ENCODE assay signal across 8 cellular contexts in the genomic region with DNA sequence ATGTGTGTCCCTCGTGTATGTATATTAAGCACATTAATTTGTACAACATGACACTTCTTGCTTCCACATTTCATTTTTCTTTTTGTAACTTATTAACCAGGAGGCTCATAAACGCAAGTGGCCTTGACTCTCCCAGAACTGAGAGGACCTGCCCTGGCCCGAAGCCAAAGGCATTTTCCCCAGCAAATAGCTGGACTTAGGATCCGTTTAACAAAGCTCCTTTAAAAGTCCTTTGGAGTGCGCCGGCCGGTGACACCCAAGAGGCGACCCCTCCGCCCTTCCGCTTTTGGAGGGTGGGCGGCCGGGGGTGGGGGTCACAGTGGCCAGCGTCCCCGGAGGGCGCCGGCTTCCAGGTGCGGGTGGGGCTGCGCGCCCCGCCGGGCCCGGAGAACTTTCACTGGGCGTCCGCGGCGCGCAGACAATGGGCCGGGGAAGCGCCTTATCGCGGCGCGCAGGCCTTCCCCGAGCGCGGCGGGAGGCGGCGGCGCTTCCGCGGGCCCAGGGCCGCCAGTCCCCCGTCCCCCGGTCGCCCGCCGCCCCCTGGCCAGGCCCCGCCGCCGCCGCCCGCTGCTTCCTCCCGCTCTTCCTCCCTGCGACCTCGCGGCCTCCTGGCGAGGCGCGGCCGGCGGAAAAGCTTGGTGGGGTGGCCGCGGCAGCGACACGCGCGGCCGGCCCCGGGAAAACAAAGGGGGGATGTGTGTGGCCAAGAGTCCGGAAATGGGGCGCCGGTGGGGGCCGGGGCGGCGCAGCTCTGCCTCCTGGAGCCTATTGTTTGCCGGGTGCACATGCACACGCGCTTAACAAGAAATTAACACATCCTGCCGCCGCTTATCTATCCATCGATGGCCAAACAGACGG.
DNase-seq lines count a peak whose midpoint lies in the region; ATAC-seq, FAIRE-seq and TF ChIP-seq lines count a peak whose summit lies in the region.

No MANE protein-coding gene starts in this region.

- TF ChIP-seq CTCF in fibroblast of lung (conservative IDR thresholded peaks at IDR 0.05 in 1 of 2, IDR thresholded peaks at IDR 0.05 in 1 of 2; ENCODE audit: low read depth in 1 of 2, low read length in 2 of 2) (no peak), D721Med (IDR thresholded peaks at IDR 0.05; ENCODE audit: insufficient read depth, missing control alignments) (no peak), GM13977 (IDR thresholded peaks at IDR 0.05; ENCODE audit: extremely low read depth, insufficient read depth, missing control alignments) (no peak)

- H3K4me2 ChIP-seq in fibroblast of lung (ENCODE audit: extremely low read depth, insufficient read depth, low read length) = no peak overlapping the region

- H3K36me3 ChIP-seq in fibroblast of lung (ENCODE audit: control insufficient read depth, insufficient read depth, low read length) (no peaks in the 10 kb centered on the region), mucosa of rectum (ENCODE audit: control insufficient read depth in 2 of 2, insufficient read depth in 2 of 2, low read length in 2 of 2) (no peaks in the 10 kb centered on the region)

- H3K36me3 Mint-ChIP-seq in stimulated activated naive B cell treated with anti-CD40 and anti-IgM and Interleukin-4, amounts not matched to agents 10 μg/mL and 1 μg/mL and 100 μg/mL, for 72 hours = no peaks in the 10 kb centered on the region
- no peaks in the 10 kb centered on the region for H3K36me3 Mint-ChIP-seq in activated CD4-positive, alpha-beta T cell treated with anti-CD3 and anti-CD28 coated beads for 36 hours (ENCODE audit: low read depth)

- H3K27ac Mint-ChIP-seq in stimulated activated naive B cell treated with anti-CD40 and anti-IgM and Interleukin-4, amounts not matched to agents 10 μg/mL and 1 μg/mL and 100 μg/mL, for 72 hours = no peak overlapping the region
- no peak overlapping the region for H3K27ac Mint-ChIP-seq in activated CD4-positive, alpha-beta T cell treated with anti-CD3 and anti-CD28 coated beads for 36 hours

- no peak overlapping the region for H3K4me3 Mint-ChIP-seq in stimulated activated naive B cell treated with anti-CD40 and anti-IgM and Interleukin-4, amounts not matched to agents 10 μg/mL and 1 μg/mL and 100 μg/mL, for 72 hours
- no peak overlapping the region for H3K4me3 Mint-ChIP-seq in activated CD4-positive, alpha-beta T cell treated with anti-CD3 and anti-CD28 coated beads for 36 hours

- POLR2A ChIA-PET in activated CD4-positive, alpha-beta T cell treated with anti-CD3 and anti-CD28 coated beads for 36 hours (lab: Charles Lee) = interaction anchor here (0.6 kb wide), 1 partner anchor 321 kb away, joined by 5 read pairs; no protein-coding TSS in a partner anchor

- no peaks in the 10 kb centered on the region for H4K20me1 ChIP-seq in fibroblast of lung (ENCODE audit: control insufficient read depth, extremely low read depth, insufficient read depth, low read length)

- peak overlapping the region; percentile 7 for H3K9ac ChIP-seq in fibroblast of lung (ENCODE audit: insufficient read depth, low read length)
- H3K9ac ChIP-seq in mucosa of rectum (ENCODE audit: low read depth in 1 of 2, low read length in 2 of 2) = peak overlapping the region; percentile 8 to 41

- CTCF ChIA-PET in activated CD4-positive, alpha-beta T cell treated with anti-CD3 and anti-CD28 coated beads for 36 hours (lab: Charles Lee) = no interaction called here

- H3K4me3 ChIP-seq in fibroblast of lung (replicated peaks in 1 of 4; ENCODE audit: control extremely low read depth in 1 of 4, insufficient read depth in 1 of 4, low read depth in 3 of 4, low read length in 4 of 4) = peak overlapping the region in 2 of 4 experiments; percentile 20 to 31
- H3K4me3 ChIP-seq in mucosa of rectum (ENCODE audit: low read length in 2 of 2) = peak overlapping the region; percentile 47 to 55

- H3K4me1 ChIP-seq in fibroblast of lung (ENCODE audit: control insufficient read depth, extremely low read depth, insufficient read depth, low read length) (no peaks in the 10 kb centered on the region), mucosa of rectum (ENCODE audit: control insufficient read depth in 2 of 2, insufficient read depth in 2 of 2, low read length in 2 of 2) (peaks cover 12 to 18% of the 10 kb centered on the region in 2 donors)

- H3K9me3 ChIP-seq in fibroblast of lung (ENCODE audit: control insufficient read depth, insufficient read depth, low read depth, low read length) (no peaks in the 10 kb centered on the region), mucosa of rectum (ENCODE audit: control insufficient read depth in 2 of 2, low read length in 2 of 2) (peaks cover 0 to 3% of the 10 kb centered on the region in 2 donors)

- in situ Hi-C loops in GM13977 (cut with MboI; ENCODE audit: low pct_unique_long_range_greater_than_20kb, low sequenced_read_pairs, unreplicated experiment) = no loop called here

- H3K27me3 Mint-ChIP-seq in stimulated activated naive B cell treated with anti-CD40 and anti-IgM and Interleukin-4, amounts not matched to agents 10 μg/mL and 1 μg/mL and 100 μg/mL, for 72 hours = peaks cover 46 to 51% of the 10 kb centered on the region in 2 donors
- H3K27me3 Mint-ChIP-seq in activated CD4-positive, alpha-beta T cell treated with anti-CD3 and anti-CD28 coated beads for 36 hours = peaks cover 42% of the 10 kb centered on the region

- no peaks in the 10 kb centered on the region for H3K79me2 ChIP-seq in fibroblast of lung (ENCODE audit: control insufficient read depth, insufficient read depth, low read length)

- peak in 10 of 14 donors; percentile 3 to 48 (median 9) for DNase-seq in C1 segment of cervical spinal cord (lab: John Stamatoyannopoulos, UW)
- DNase-seq in NCI-H526 (lab: John Stamatoyannopoulos, UW) = peak; percentile 38 to 78
- peak; percentile 59 to 60 for DNase-seq in fibroblast of lung (ENCODE audit: low read depth in 2 of 2)
- no peak for DNase-seq in stimulated activated naive B cell treated with anti-CD40 and anti-IgM and Interleukin-4, amounts not matched to agents 10 μg/mL and 1 μg/mL and 100 μg/mL, for 72 hours
- DNase-seq in D721Med (ENCODE audit: insufficient read length, low spot score) = no peak
- no peak for DNase-seq in activated CD4-positive, alpha-beta T cell treated with anti-CD3 and anti-CD28 coated beads for 36 hours
- no peak for DNase-seq in GM13977 (ENCODE audit: low spot score)

- intact Hi-C loops in activated CD4-positive, alpha-beta T cell treated with anti-CD3 and anti-CD28 coated beads for 36 hours (cut with DNase I, micrococcal nuclease) = no loop called here

- H3K27me3 ChIP-seq in fibroblast of lung (ENCODE audit: control insufficient read depth, insufficient read depth, low read length) = no peaks in the 10 kb centered on the region
- H3K27me3 ChIP-seq in mucosa of rectum (ENCODE audit: control insufficient read depth in 2 of 2, insufficient read depth in 2 of 2, low read length in 2 of 2) = no peaks in the 10 kb centered on the region

- H3K27ac ChIP-seq in fibroblast of lung (ENCODE audit: insufficient read depth, low read length) (no peak overlapping the region), mucosa of rectum (ENCODE audit: low read depth in 2 of 2, low read length in 2 of 2) (peak overlapping the region; percentile 81 to 85)

- H3K4me1 Mint-ChIP-seq in stimulated activated naive B cell treated with anti-CD40 and anti-IgM and Interleukin-4, amounts not matched to agents 10 μg/mL and 1 μg/mL and 100 μg/mL, for 72 hours = peaks cover 0 to 5% of the 10 kb centered on the region in 2 donors
- no peaks in the 10 kb centered on the region for H3K4me1 Mint-ChIP-seq in activated CD4-positive, alpha-beta T cell treated with anti-CD3 and anti-CD28 coated beads for 36 hours

- H3K9me3 Mint-ChIP-seq in stimulated activated naive B cell treated with anti-CD40 and anti-IgM and Interleukin-4, amounts not matched to agents 10 μg/mL and 1 μg/mL and 100 μg/mL, for 72 hours = peaks cover 8 to 11% of the 10 kb centered on the region in 2 donors
- H3K9me3 Mint-ChIP-seq in activated CD4-positive, alpha-beta T cell treated with anti-CD3 and anti-CD28 coated beads for 36 hours (ENCODE audit: low read depth) = peaks cover 4% of the 10 kb centered on the region

- FAIRE-seq in D721Med (lab: Jason Lieb, UNC) = no peak

- ATAC-seq in stimulated activated naive B cell treated with anti-CD40 and anti-IgM and Interleukin-4, amounts not matched to agents 10 μg/mL and 1 μg/mL and 100 μg/mL, for 72 hours (replicated peaks) = no peak
- no peak for ATAC-seq in activated CD4-positive, alpha-beta T cell treated with anti-CD3 and anti-CD28 coated beads for 36 hours

- peak overlapping the region; percentile 23 for H2AFZ ChIP-seq in fibroblast of lung (ENCODE audit: low read length)

Comparison
In these comparisons a context has a peak if more than half of its experiments do, and no peak if none do; other contexts are left out.
1. DNase-seq: peak in C1 segment of cervical spinal cord (10 of 14), NCI-H526 (2 of 2) and fibroblast of lung (2 of 2); none in stimulated activated naive B cell treated with anti-CD40 and anti-IgM and Interleukin-4, amounts not matched to agents 10 μg/mL and 1 μg/mL and 100 μg/mL, for 72 hours (single experiment), D721Med (single experiment), activated CD4-positive, alpha-beta T cell treated with anti-CD3 and anti-CD28 coated beads for 36 hours (single experiment) and GM13977 (single experiment).